ENCODE assay signal across 16 cellular contexts in genomic region chr10:113399051-113399450, GRCh38.
A peak's percentile ranks its signal among the peaks of the same experiment; 100 is the strongest.
DNase-seq lines count a peak whose midpoint lies in the region; ATAC-seq, FAIRE-seq and TF ChIP-seq lines count a peak whose summit lies in the region.
"Had no signal": no experiment of that assay in that cellular context is flagged by ENCODE, and none has a peak within 500 bp of the region (broad histone marks: within the 10 kb centered on the region; RNA-seq: fewer than 3 reads in every experiment).

No MANE protein-coding gene starts in this region.

- no peak for TF ChIP-seq CTCF in astrocyte (IDR thresholded peaks at IDR 0.05; ENCODE audit: insufficient read depth, low read depth, low read length)
- TF ChIP-seq CTCF in stomach (IDR thresholded peaks at IDR 0.05) = no peak
- TF ChIP-seq CTCF in natural killer cell (IDR thresholded peaks at IDR 0.05) = no peak

- H3K4me3 Mint-ChIP-seq in astrocyte (ENCODE audit: unreplicated experiment) (no peak overlapping the region), natural killer cell (no peak overlapping the region)
- H3K4me3 Mint-ChIP-seq: CD4-positive, CD25-positive, alpha-beta regulatory T cell; GM23338 had no signal

- H4K20me1 ChIP-seq in astrocyte (ENCODE audit: insufficient read depth, low read length) = no peaks in the 10 kb centered on the region

- no peak overlapping the region for H3K27ac Mint-ChIP-seq in astrocyte (ENCODE audit: unreplicated experiment)
- no peak overlapping the region for H3K27ac Mint-ChIP-seq in natural killer cell
- H3K27ac Mint-ChIP-seq: CD4-positive, CD25-positive, alpha-beta regulatory T cell; GM23338 had no signal

- WGBS in stomach, 5 donors = 58 to 62% (median 59%) methylated on average over 4 of the region's 4 CpGs

- H3K27me3 ChIP-seq in astrocyte (ENCODE audit: insufficient read depth, low read length) (peaks cover 13% of the 10 kb centered on the region), stomach (no peaks in the 10 kb centered on the region)

- no peak for TF ChIP-seq POLR2A in stomach (IDR thresholded peaks at IDR 0.05)

- H3K4me1 Mint-ChIP-seq in astrocyte (ENCODE audit: low read depth, unreplicated experiment) (no peaks in the 10 kb centered on the region), natural killer cell (peaks cover 0 to 3% of the 10 kb centered on the region in 2 donors)
- H3K4me1 Mint-ChIP-seq: CD4-positive, CD25-positive, alpha-beta regulatory T cell had no signal

- no peaks in the 10 kb centered on the region for H3K36me3 ChIP-seq in astrocyte (ENCODE audit: insufficient read depth, low read length)
- H3K36me3 ChIP-seq in stomach = no peaks in the 10 kb centered on the region

- H3K9me3 ChIP-seq in astrocyte (ENCODE audit: insufficient read depth, low read depth, low read length) (no peaks in the 10 kb centered on the region), stomach (no peaks in the 10 kb centered on the region)

- intact Hi-C loops in stomach (cut with DNase I; ENCODE audit: low total_unique reads) (no loop called here), natural killer cell (cut with micrococcal nuclease) (no loop called here)

- no peaks in the 10 kb centered on the region for H3K4me1 ChIP-seq in astrocyte (ENCODE audit: insufficient read depth, low read length)
- peaks cover 17 to 35% (median 31%) of the 10 kb centered on the region in 4 donors for H3K4me1 ChIP-seq in stomach

- H3K4me3 ChIP-seq in astrocyte (ENCODE audit: insufficient read depth, low read depth, low read length) (no peak overlapping the region), stomach (no peak overlapping the region)
- H3K4me3 ChIP-seq: GM12878, GM23338 had no signal

- peaks cover 5% of the 10 kb centered on the region for H3K9me3 Mint-ChIP-seq in astrocyte (ENCODE audit: unreplicated experiment)
- no peaks in the 10 kb centered on the region for H3K9me3 Mint-ChIP-seq in natural killer cell
- H3K9me3 Mint-ChIP-seq: CD4-positive, CD25-positive, alpha-beta regulatory T cell had no signal

- H3K27ac ChIP-seq in astrocyte (ENCODE audit: low read depth, low read length) (no peak overlapping the region), stomach (peak overlapping the region in 4 of 5 donors; percentile 5 to 77 (median 40))

- peaks cover 24% of the 10 kb centered on the region for H3K27me3 Mint-ChIP-seq in astrocyte (ENCODE audit: low read depth, unreplicated experiment)
- peaks cover 0 to 12% of the 10 kb centered on the region in 2 donors for H3K27me3 Mint-ChIP-seq in natural killer cell (ENCODE audit: low read depth in 2 of 2)
- H3K27me3 Mint-ChIP-seq: CD4-positive, CD25-positive, alpha-beta regulatory T cell had no signal

- no peak overlapping the region for H3K9ac ChIP-seq in astrocyte (ENCODE audit: low read length)

- no peak for ATAC-seq in natural killer cell
- ATAC-seq: GM12878, GM23338 had no signal

- no peak overlapping the region for H2AFZ ChIP-seq in astrocyte (ENCODE audit: low read depth, low read length)

- H3K4me2 ChIP-seq in astrocyte (ENCODE audit: low read length) = no peak overlapping the region
- H3K4me2 ChIP-seq: GM23338 had no signal

- FAIRE-seq in astrocyte (lab: Jason Lieb, UNC) = peak; percentile 78
- FAIRE-seq: GM12878, GM18507 had no signal

- H3K79me2 ChIP-seq in astrocyte (ENCODE audit: insufficient read depth, low read length) = no peaks in the 10 kb centered on the region

- DNase-seq in AG08395 (ENCODE audit: low spot score) (peak; percentile 49), GM03348 (ENCODE audit: low spot score) (peak; percentile 24), astrocyte (ENCODE audit: low read depth) (no peak), stomach (no peak), NCI-H1105 (lab: John Stamatoyannopoulos, UW) (no peak), natural killer cell (no peak), globus pallidus (ENCODE audit: low spot score) (no peak)
- DNase-seq: 8988T; ACHN; CD4-positive, CD25-positive, alpha-beta regulatory T cell; DMS53; H7; IMR-90 had no signal

- TF ChIP-seq EP300 in stomach (IDR thresholded peaks at IDR 0.05) = no peak

- H3K36me3 Mint-ChIP-seq in astrocyte (ENCODE audit: low read depth, unreplicated experiment) = no peaks in the 10 kb centered on the region
- no peaks in the 10 kb centered on the region for H3K36me3 Mint-ChIP-seq in natural killer cell
- H3K36me3 Mint-ChIP-seq: CD4-positive, CD25-positive, alpha-beta regulatory T cell had no signal

Comparison
In these comparisons a context has a peak if more than half of its experiments do, and no peak if none do; other contexts are left out.
1. DNase-seq: peak in AG08395 (single experiment) and GM03348 (single experiment); none in astrocyte (single experiment), stomach (single experiment), NCI-H1105 (single experiment), natural killer cell (single experiment) and globus pallidus (single experiment).